Comparison of ENCODE assay signal across 11 cellular contexts in genomic region chr7:76281006-76281705, GRCh38. TPM values are rescaled to one million over a fixed set of nuclear protein-coding genes. Genes with fewer than 3 reads are reported as not detected.
DNase-seq lines count a peak whose midpoint lies in the region; ATAC-seq, FAIRE-seq and TF ChIP-seq lines count a peak whose summit lies in the region.
"Had no signal": no experiment of that assay in that cellular context is flagged by ENCODE, and none has a peak within 500 bp of the region (broad histone marks: within the 10 kb centered on the region; RNA-seq: fewer than 3 reads in every experiment).

No MANE protein-coding gene starts in this region.

- peak overlapping the region; percentile 63 for H2AFZ ChIP-seq in astrocyte (ENCODE audit: low read depth, low read length)

- H3K27me3 ChIP-seq in astrocyte (ENCODE audit: insufficient read depth, low read length) (peaks cover 32% of the 10 kb centered on the region), thoracic aorta (replicated peaks; ENCODE audit: insufficient read depth) (no peaks in the 10 kb centered on the region)

- H3K36me3 ChIP-seq in astrocyte (ENCODE audit: insufficient read depth, low read length) (no peaks in the 10 kb centered on the region), kidney (ENCODE audit: control insufficient read depth in 1 of 2, insufficient read depth in 2 of 2, low read length in 2 of 2) (no peaks in the 10 kb centered on the region), thoracic aorta (no peaks in the 10 kb centered on the region)
- H3K36me3 ChIP-seq: tibial nerve had no signal

- no peaks in the 10 kb centered on the region for H3K79me2 ChIP-seq in astrocyte (ENCODE audit: insufficient read depth, low read length)

- peaks cover 1% of the 10 kb centered on the region for H3K36me3 Mint-ChIP-seq in astrocyte (ENCODE audit: low read depth, unreplicated experiment)

- peak overlapping the region; percentile 79 for H3K4me3 Mint-ChIP-seq in astrocyte (ENCODE audit: unreplicated experiment)

- H3K27ac Mint-ChIP-seq in astrocyte (ENCODE audit: unreplicated experiment), result no peak overlapping the region

- peaks cover 50% of the 10 kb centered on the region for H3K27me3 Mint-ChIP-seq in astrocyte (ENCODE audit: low read depth, unreplicated experiment)

- H3K4me1 Mint-ChIP-seq in astrocyte (ENCODE audit: low read depth, unreplicated experiment), result peaks cover 1% of the 10 kb centered on the region

- intact Hi-C loops in kidney (cut with DNase I), result no loop called here

- DNase-seq in activated CD4-positive, CD25-positive, alpha-beta regulatory T cell (lab: John Stamatoyannopoulos, UW), result no peak
- DNase-seq in astrocyte (ENCODE audit: low read depth) (no peak), kidney (no peak), thoracic aorta (ENCODE audit: low spot score) (no peak)
- DNase-seq in stimulated activated CD4-positive, alpha-beta T cell treated with anti-CD3 and anti-CD28 coated beads, Interleukin-2, amount 100 ng/mL, for 48 hours, result no peak
- DNase-seq: DND-41 had no signal

- ATAC-seq in activated CD4-positive, CD25-positive, alpha-beta regulatory T cell treated with anti-CD3 and anti-CD28 coated beads, Interleukin-2, amount 50 U/mL, for 24 hours, result peak; percentile 24 to 35
- no peak for ATAC-seq in thoracic aorta (ENCODE audit: insufficient number of reproducible peaks, low FRiP score, low read depth)
- no peak for ATAC-seq in GM21737 (IDR thresholded peaks at IDR 0.05; ENCODE audit: unreplicated experiment)
- ATAC-seq in HG03520 (IDR thresholded peaks at IDR 0.05; ENCODE audit: unreplicated experiment), result no peak

- no peak overlapping the region for H3K27ac ChIP-seq in astrocyte (ENCODE audit: low read depth, low read length)
- H3K27ac ChIP-seq in kidney (ENCODE audit: low read depth in 2 of 2, low read length in 2 of 2), result no peak overlapping the region
- H3K27ac ChIP-seq in thoracic aorta, result no peak overlapping the region
- H3K27ac ChIP-seq: tibial nerve had no signal

- no peaks in the 10 kb centered on the region for H4K20me1 ChIP-seq in astrocyte (ENCODE audit: insufficient read depth, low read length)

- H3K9me3 Mint-ChIP-seq in astrocyte (ENCODE audit: unreplicated experiment), result peaks cover 3% of the 10 kb centered on the region

- H3K4me3 ChIP-seq in astrocyte (ENCODE audit: insufficient read depth, low read depth, low read length) (peak overlapping the region; percentile 17), kidney (ENCODE audit: low read length in 2 of 2) (peak overlapping the region; percentile 23 to 39), thoracic aorta (peak overlapping the region; percentile 59)

- peak overlapping the region; percentile 83 for H3K4me2 ChIP-seq in astrocyte (ENCODE audit: low read length)

- no peak for TF ChIP-seq CTCF in astrocyte (IDR thresholded peaks at IDR 0.05; ENCODE audit: insufficient read depth, low read depth, low read length)
- no peak for TF ChIP-seq CTCF in kidney (IDR thresholded peaks at IDR 0.05; ENCODE audit: borderline replicate concordance, extremely low read depth, insufficient read depth)
- no peak for TF ChIP-seq CTCF in thoracic aorta (IDR thresholded peaks at IDR 0.05)

- no peak for FAIRE-seq in astrocyte (lab: Jason Lieb, UNC)
- FAIRE-seq in kidney (lab: Jason Lieb, UNC), result no peak
- FAIRE-seq: TTC549 had no signal

- H3K9ac ChIP-seq in astrocyte (ENCODE audit: low read length) (peak overlapping the region; percentile 60), kidney (ENCODE audit: low read length in 2 of 2) (no peak overlapping the region)

- H3K9me3 ChIP-seq in astrocyte (ENCODE audit: insufficient read depth, low read depth, low read length) (peaks cover 2% of the 10 kb centered on the region), kidney (ENCODE audit: control insufficient read depth in 1 of 2, low read length in 2 of 2) (no peaks in the 10 kb centered on the region), thoracic aorta (no peaks in the 10 kb centered on the region)
- H3K9me3 ChIP-seq: tibial nerve had no signal

- H3K4me1 ChIP-seq in astrocyte (ENCODE audit: insufficient read depth, low read length) (no peaks in the 10 kb centered on the region), kidney (ENCODE audit: control insufficient read depth in 1 of 2, insufficient read depth in 1 of 2, low read depth in 1 of 2, low read length in 2 of 2) (peaks cover 0 to 7% of the 10 kb centered on the region in 2 donors), thoracic aorta (ENCODE audit: control insufficient read depth in 1 of 2, low read depth in 2 of 2) (peaks cover 2 to 12% of the 10 kb centered on the region in 2 donors)

RNA-seq across cellular contexts. Expression of gene HSPB1, which starts 21.3 kb away (rescaled TPM):
- 933 and 1,069 TPM in 2 replicates for total RNA-seq in astrocyte
- 1,012 TPM for total RNA-seq in kidney
- polyA plus RNA-seq in kidney (ENCODE audit: insufficient read depth, low read depth, low replicate concordance), result 1,561 TPM
- 1,000 to 10,000 TPM; 1,835 to 2,623 TPM for total RNA-seq in thoracic aorta

Comparison
In these comparisons a context has a peak if more than half of its experiments do, and no peak if none do; other contexts are left out.
1. ATAC-seq: peak in activated CD4-positive, CD25-positive, alpha-beta regulatory T cell treated with anti-CD3 and anti-CD28 coated beads, Interleukin-2, amount 50 U/mL, for 24 hours (2 of 2); none in thoracic aorta (single experiment), GM21737 (single experiment) and HG03520 (single experiment).
2. Peak in every context shown above with its lines, with median percentiles within 50 percentile points of each other: H3K4me3 ChIP-seq.